17 cellular contexts compared by ENCODE assay signal in genomic region chr13:76917755-76918481, GRCh38. TPM values are rescaled to one million over a fixed set of nuclear protein-coding genes. Genes with fewer than 3 reads are reported as not detected.
DNase-seq lines count a peak whose midpoint lies in the region; ATAC-seq, FAIRE-seq and TF ChIP-seq lines count a peak whose summit lies in the region.
"Not testable (repeated sequence)": the region's sequence is repeated elsewhere in the genome, so short reads cannot be mapped to it uniquely, and the experiment has no call there.
"Had no signal": no experiment of that assay in that cellular context is flagged by ENCODE, and none has a peak within 500 bp of the region (broad histone marks: within the 10 kb centered on the region; RNA-seq: fewer than 3 reads in every experiment).

No MANE protein-coding gene starts in this region.

- H3K27ac ChIP-seq in ACC112 (ENCODE audit: low read depth, low read length) (peak overlapping the region; percentile 13; the same call in 1 of the 2 replicates), RWPE1 (peak overlapping the region; percentile 58), K562 (ENCODE audit: extremely low read depth, low read depth, low read length) (peak overlapping the region; percentile 82), esophagus squamous epithelium (peak overlapping the region; percentile 60 to 68 (median 63)), mesodermal cell (ENCODE audit: low read depth, low read length, severe bottlenecking) (peak overlapping the region; percentile 78), skin epidermis (peak overlapping the region in 17 of 21 experiments; percentile 11 to 73 (median 47))

- not testable (repeated sequence) for H2AFZ ChIP-seq in ACC112 (ENCODE audit: low read length, unreplicated experiment)
- H2AFZ ChIP-seq in K562 (ENCODE audit: low read depth, low read length) = peak overlapping the region; percentile 87

- peak overlapping the region; percentile 44 to 76; a peak in 3 of 4 replicates for H3K9ac ChIP-seq in K562 (ENCODE audit: insufficient read depth in 1 of 2, low read depth in 2 of 2, low read length in 2 of 2)

- WGBS in K562 (ENCODE audit: insufficient coverage, low coverage, missing lambda C conversion rate) = 2% methylated on average over 7 of the region's 12 CpGs
- 14 to 47% methylated on average over 4 to 8 of the region's 12 CpGs for WGBS in esophagus squamous epithelium, 2 donors
- 88 to 89% methylated on average over 8 to 10 of the region's 12 CpGs for WGBS in mesodermal cell (ENCODE audit: insufficient coverage in 2 of 2), 2 experiments

- not testable (repeated sequence) for H3K4me3 ChIP-seq in ACC112 (ENCODE audit: low read depth, low read length); K562; esophagus squamous epithelium; mesodermal cell (ENCODE audit: extremely low read depth, insufficient read depth, low read length, poor library complexity, severe bottlenecking); skin epidermis

- TF ChIP-seq RAD21 in K562 (CRISPR knock-in tag; conservative IDR thresholded peaks at IDR 0.05 in 1 of 2, IDR thresholded peaks at IDR 0.05 in 1 of 2) = not testable (repeated sequence)

- peak; percentile 73 for FAIRE-seq in K562 (lab: Jason Lieb, UNC)

- DNase-seq in GM03348 (ENCODE audit: low spot score) (peak; percentile 44), K562 (ENCODE audit: extremely low read depth in 1 of 4, low spot score in 3 of 4) (peak; percentile 48 to 80 (median 52))
- not testable (repeated sequence) for DNase-seq in RWPE1 (ENCODE audit: low spot score); esophagus squamous epithelium (lab: John Stamatoyannopoulos, UW); left ventricle myocardium superior

- TF ChIP-seq POLR2A in K562 (conservative IDR thresholded peaks at IDR 0.05) = 0 out of 2 replicates have a peak, but pooled peaks have one; percentile 26
- TF ChIP-seq POLR2A in esophagus squamous epithelium (IDR thresholded peaks at IDR 0.05) = not testable (repeated sequence)

- intact Hi-C loops in K562 (cut with micrococcal nuclease); esophagus squamous epithelium (cut with DNase I); left ventricle myocardium superior (cut with micrococcal nuclease): not testable (repeated sequence)

- not testable (repeated sequence) for H3K4me1 ChIP-seq in ACC112 (ENCODE audit: control insufficient read depth, insufficient read depth, low read length, unreplicated experiment)
- H3K4me1 ChIP-seq in K562 (replicated peaks in 1 of 2; ENCODE audit: control insufficient read depth in 2 of 2, insufficient read depth in 2 of 2, low read length in 2 of 2) (peaks cover 7 to 12% of the 10 kb centered on the region in 2 experiments; a peak in 4 of 5 replicates), esophagus squamous epithelium (peaks cover 3 to 17% (median 6%) of the 10 kb centered on the region in 3 donors), mesodermal cell (ENCODE audit: control insufficient read depth, insufficient read depth, low read length, poor library complexity, severe bottlenecking) (peaks cover 13% of the 10 kb centered on the region)

- CTCF ChIA-PET in RWPE1 (lab: Yijun Ruan, JAX) = interaction anchor here (0.6 kb wide), 2 partner anchors 9 to 834 kb away, joined by 3 to 7 read pairs; no protein-coding TSS in a partner anchor
- CTCF ChIA-PET in K562 (lab: Yijun Ruan, JAX; ENCODE audit: low intra/inter-chr PET ratio) = not testable (repeated sequence)

- H3K27me3 ChIP-seq in ACC112 (ENCODE audit: insufficient read depth, low read length); K562 (ENCODE audit: control insufficient read depth in 2 of 2, insufficient read depth in 2 of 2, low read length in 2 of 2); esophagus squamous epithelium: not testable (repeated sequence)

- not testable (repeated sequence) for H3K79me2 ChIP-seq in ACC112 (ENCODE audit: control insufficient read depth, insufficient read depth, low read length, unreplicated experiment); K562 (ENCODE audit: control insufficient read depth, insufficient read depth, low read length)

- POLR2A ChIA-PET in RWPE1 (lab: Yijun Ruan, JAX; ENCODE audit: low non-redundant PET) = not testable (repeated sequence)
- POLR2A ChIA-PET in K562 (lab: Yijun Ruan, JAX) = interaction anchor here (0.6 kb wide), 2 partner anchors 81 to 466 kb away, joined by 3 read pairs; no protein-coding TSS in a partner anchor

- TF ChIP-seq EP300 in K562 (IDR thresholded peaks at IDR 0.05; ENCODE audit: low read length) = peak; percentile 36; the same call in 1 of the 2 replicates

- not testable (repeated sequence) for H3K9me1 ChIP-seq in K562 (ENCODE audit: control insufficient read depth, insufficient read depth, low read length)

- peak overlapping the region; percentile 49 for H3K4me2 ChIP-seq in K562 (ENCODE audit: insufficient read depth, low read length)

- not testable (repeated sequence) for TF ChIP-seq CTCF in RWPE1 (conservative IDR thresholded peaks at IDR 0.05; ENCODE audit: low read depth); K562 (IDR thresholded peaks at IDR 0.05 in 2 of 3, conservative IDR thresholded peaks at IDR 0.05 in 1 of 3; ENCODE audit: insufficient read depth in 2 of 3, low read depth in 1 of 3, low read length in 3 of 3); esophagus squamous epithelium (IDR thresholded peaks at IDR 0.05)

- ATAC-seq in K562 (peak; percentile 97), left ventricle myocardium superior (peak; percentile 51)

- not testable (repeated sequence) for BruUV-seq in K562 (replicated peaks; lab: Mats Ljungman, UMichigan)

- H4K20me1 ChIP-seq in K562 (replicated peaks; ENCODE audit: control insufficient read depth, insufficient read depth, low read length) = not testable (repeated sequence)

- in situ Hi-C loops in K562 (cut with MboI) = loop anchor here (25.0 kb wide), 2 partner anchors 1056 to 1231 kb away; no protein-coding TSS in a partner anchor

- not testable (repeated sequence) for H3K9me3 ChIP-seq in K562 (replicated peaks; ENCODE audit: control insufficient read depth, insufficient read depth, low read depth, low read length); esophagus squamous epithelium; mesodermal cell (ENCODE audit: control insufficient read depth, low read length)

- H3K36me3 ChIP-seq in ACC112 (ENCODE audit: insufficient read depth, low read length); K562 (ENCODE audit: control insufficient read depth, insufficient read depth, low read length); esophagus squamous epithelium; mesodermal cell (ENCODE audit: control insufficient read depth, insufficient read depth, low read length): not testable (repeated sequence)

TF ChIP-seq in K562, 482 proteins besides CTCF, POLR2A, EP300 and RAD21 (continues in another document):
- TF ChIP-seq EGR1 (conservative IDR thresholded peaks at IDR 0.05) (peak; percentile 66), ATF1 (tag; IDR thresholded peaks at IDR 0.05) (peak; percentile 65), TRIM24 (IDR thresholded peaks at IDR 0.05) (peak; percentile 40 to 56; a peak in 2 of 4 replicates)
- TF ChIP-seq ATF1 (CRISPR knock-in tag; IDR thresholded peaks at IDR 0.05) = not testable (repeated sequence)

RNA-seq across cellular contexts. Expression of gene ACOD1, which starts 30.4 kb away (rescaled TPM):
- total RNA-seq in K562 (2011; cell fraction: chromatin; rRNA removed; ENCODE audit: low replicate concordance) = not detected in 2 replicates
- total RNA-seq in K562 (2011; cell fraction: nucleolus; rRNA removed) = not detected in 2 replicates
- not detected in 2 replicates for total RNA-seq in K562 (2011; cell fraction: nucleoplasm; rRNA removed)
- total RNA-seq in K562 (2014; rRNA removed) (not detected in 2 replicates), K562 (2014; rRNA removed; fragmentation: Illumina TruSeq; extraction: Trizol) (not detected in 2 replicates), K562 (2015; rRNA removed; fragmentation: Illumina TruSeq; extraction: Trizol) (not detected in 2 replicates), K562 (2021) (not detected in 2 replicates), esophagus squamous epithelium (not detected), left ventricle myocardium superior (not detected)
- polyA plus RNA-seq in K562 (2011; rRNA removed) (not detected in 2 replicates), K562 (2014; fragmentation: Illumina TruSeq; extraction: Trizol) (not detected in 2 replicates), K562 (2014; fragmentation: Nextera tagmentation; extraction: Ambion mirVana) (not detected), K562 (2014; rRNA removed) (not detected in 2 replicates)
- polyA plus RNA-seq in K562 (2011; cell fraction: cytosol; rRNA removed) = not detected in 2 replicates
- polyA plus RNA-seq in K562 (2011; cell fraction: nucleus; rRNA removed) = not detected in 2 replicates
- not detected in 2 replicates for polyA plus RNA-seq in K562 (2012)
- not detected in 2 replicates for polyA minus RNA-seq in K562 (2011; rRNA and poly(A)+ RNA removed)
- polyA minus RNA-seq in K562 (2011; cell fraction: cytosol; rRNA and poly(A)+ RNA removed) = not detected in 2 replicates
- polyA minus RNA-seq in K562 (2011; cell fraction: nucleus; rRNA and poly(A)+ RNA removed) = not detected in 2 replicates
- polyA plus RNA-seq in mesodermal cell (2013, experiment 1 of 2) = not detected
- polyA plus RNA-seq in mesodermal cell (2013, experiment 2 of 2) = not detected
- total RNA-seq: activated B cell treated with CpG ODN at 0.5 μM for 24 hours; activated naive CD4-positive, alpha-beta T cell treated with anti-CD3 and anti-CD28 coated beads, Interleukin-2, amount 50 U/mL, for 72 hours; activated T-helper 17 cell treated with anti-CD3 and anti-CD28 coated beads, Interleukin-2, amount 50 U/mL, for 72 hours; Calu3; gastrocnemius medialis; HT1080; posterior vena cava; skeletal muscle tissue had no signal
- polyA plus RNA-seq: neural cell had no signal

RNA-seq across cellular contexts. Expression of gene KCTD12, which starts 31.7 kb away (rescaled TPM):
- 0.18 and 0.23 TPM in 2 replicates for total RNA-seq in K562 (2011; cell fraction: chromatin; rRNA removed; ENCODE audit: low replicate concordance)
- 0.26 and 0.33 TPM in 2 replicates for total RNA-seq in K562 (2011; cell fraction: nucleolus; rRNA removed)
- 0.29 and 0.38 TPM in 2 replicates for total RNA-seq in K562 (2011; cell fraction: nucleoplasm; rRNA removed)
- total RNA-seq in K562 (2014; rRNA removed) (0.27 and 0.37 TPM in 2 replicates), K562 (2014; rRNA removed; fragmentation: Illumina TruSeq; extraction: Trizol) (0.26 and 0.44 TPM in 2 replicates), K562 (2015; rRNA removed; fragmentation: Illumina TruSeq; extraction: Trizol) (0.26 and 0.40 TPM in 2 replicates), K562 (2021) (0.74 and 0.93 TPM in 2 replicates), esophagus squamous epithelium (10 to 100 TPM in 3 of 4 donors, 1 to 10 TPM in 1; 6.2 to 63.3 (median 23.1) TPM), left ventricle myocardium superior (39.6 TPM)
- polyA plus RNA-seq in K562 (2011; rRNA removed) (0.31 TPM in 2 replicates), K562 (2014; fragmentation: Illumina TruSeq; extraction: Trizol) (0.35 and 0.42 TPM in 2 replicates), K562 (2014; fragmentation: Nextera tagmentation; extraction: Ambion mirVana) (under 1 TPM; 0.14 to 0.24 TPM), K562 (2014; rRNA removed) (0.28 and 0.32 TPM in 2 replicates)
- polyA plus RNA-seq in K562 (2011; cell fraction: cytosol; rRNA removed) = 0.22 and 0.30 TPM in 2 replicates
- 0.15 and 0.27 TPM in 2 replicates for polyA plus RNA-seq in K562 (2011; cell fraction: nucleus; rRNA removed)
- polyA plus RNA-seq in K562 (2012) = 0.19 and 0.47 TPM in 2 replicates
- 0.46 and 0.48 TPM in 2 replicates for polyA minus RNA-seq in K562 (2011; rRNA and poly(A)+ RNA removed)
- 0.29 and 0.82 TPM in 2 replicates for polyA minus RNA-seq in K562 (2011; cell fraction: cytosol; rRNA and poly(A)+ RNA removed)
- 0.40 and 0.56 TPM in 2 replicates for polyA minus RNA-seq in K562 (2011; cell fraction: nucleus; rRNA and poly(A)+ RNA removed)
- 93.0 TPM for polyA plus RNA-seq in mesodermal cell (2013, experiment 1 of 2)
- 111 TPM for polyA plus RNA-seq in mesodermal cell (2013, experiment 2 of 2)

Comparison
In these comparisons a context has a peak if more than half of its experiments do, and no peak if none do; other contexts are left out.
1. H3K27ac ChIP-seq: peak in every context shown above with its lines; median percentile 82 in K562; 78 in mesodermal cell; 63 in esophagus squamous epithelium; 58 in RWPE1; 47 in skin epidermis; 13 in ACC112.